In the genomic region with DNA sequence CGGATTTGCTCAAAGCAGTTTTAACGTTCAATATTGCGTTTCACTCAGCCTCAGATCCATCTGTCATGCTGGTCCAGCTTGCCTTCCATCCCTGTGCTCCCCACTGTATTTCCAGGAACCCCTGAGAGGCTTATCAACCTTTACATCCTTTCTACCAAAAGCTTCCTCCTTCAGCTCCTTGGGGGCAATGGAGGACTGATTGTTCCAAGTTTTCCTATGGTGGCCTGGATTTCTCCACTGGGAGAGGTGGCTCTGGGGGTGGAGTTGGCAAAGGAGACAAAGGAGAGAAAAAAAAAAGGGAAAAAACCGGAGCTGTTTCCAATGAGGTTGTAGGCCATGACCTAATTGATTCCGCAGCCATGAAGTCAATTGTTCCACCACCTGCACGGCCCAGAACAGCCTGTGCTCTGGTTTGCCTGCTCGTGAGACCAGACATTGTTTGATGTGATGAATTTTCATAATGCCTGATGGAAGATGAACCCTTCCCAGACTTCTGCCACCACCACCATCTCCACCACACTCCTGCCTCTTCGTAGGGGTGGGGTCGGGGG, we compare ENCODE assay signal across 31 cellular contexts. TPM values are rescaled to one million over a fixed set of nuclear protein-coding genes. Genes with fewer than 3 reads are reported as not detected.
DNase-seq lines count a peak whose midpoint lies in the region; ATAC-seq, FAIRE-seq and TF ChIP-seq lines count a peak whose summit lies in the region.
"Had no signal": no experiment of that assay in that cellular context is flagged by ENCODE, and none has a peak within 500 bp of the region (broad histone marks: within the 10 kb centered on the region; RNA-seq: fewer than 3 reads in every experiment).

No MANE protein-coding gene starts in this region.

- H3K9me3 ChIP-seq in right atrium auricular region = no peaks in the 10 kb centered on the region
- H3K9me3 ChIP-seq in aorta (ENCODE audit: control insufficient read depth, low read length) = no peaks in the 10 kb centered on the region
- H3K9me3 ChIP-seq in H9 (ENCODE audit: control insufficient read depth, low read depth, low read length) = no peaks in the 10 kb centered on the region
- H3K9me3 ChIP-seq: upper lobe of left lung had no signal

- no peaks in the 10 kb centered on the region for H3K36me3 Mint-ChIP-seq in activated CD8-positive, alpha-beta memory T cell treated with anti-CD3 and anti-CD28 coated beads, Interleukin-2, amount 10 ng/mL, durations not matched to agents 7 days and 5 days
- H3K36me3 Mint-ChIP-seq in neural crest cell (ENCODE audit: low read depth) (no peaks in the 10 kb centered on the region), H9 (ENCODE audit: insufficient read depth in 1 of 3, low read depth in 3 of 3) (no peaks in the 10 kb centered on the region)
- H3K36me3 Mint-ChIP-seq in activated CD4-positive, alpha-beta memory T cell treated with anti-CD3 and anti-CD28 coated beads for 36 hours = no peaks in the 10 kb centered on the region
- H3K36me3 Mint-ChIP-seq: CD14-positive monocyte, memory B cell had no signal

- ATAC-seq in activated CD8-positive, alpha-beta memory T cell treated with anti-CD3 and anti-CD28 coated beads, Interleukin-2, amount 10 ng/mL, durations not matched to agents 7 days and 5 days = no peak
- ATAC-seq in aorta (ENCODE audit: low FRiP score) = peak; percentile 70
- ATAC-seq: activated CD4-positive, CD25-positive, alpha-beta regulatory T cell treated with anti-CD3 and anti-CD28 coated beads, Interleukin-2, amount 50 U/mL, for 24 hours; activated CD8-positive, alpha-beta T cell treated with anti-CD3 and anti-CD28 coated beads for 36 hours; HCT116; Panc1 had no signal

- POLR2A ChIA-PET in activated CD4-positive, alpha-beta memory T cell treated with anti-CD3 and anti-CD28 coated beads for 36 hours (lab: Charles Lee) = no interaction called here

- no peak overlapping the region for H3T11ph ChIP-seq in H9 (ENCODE audit: low read length)

- no peak overlapping the region for H3K4me3 Mint-ChIP-seq in activated CD8-positive, alpha-beta memory T cell treated with anti-CD3 and anti-CD28 coated beads, Interleukin-2, amount 10 ng/mL, durations not matched to agents 7 days and 5 days
- H3K4me3 Mint-ChIP-seq in neural crest cell = no peak overlapping the region
- no peak overlapping the region for H3K4me3 Mint-ChIP-seq in activated CD4-positive, alpha-beta memory T cell treated with anti-CD3 and anti-CD28 coated beads for 36 hours
- no peak overlapping the region for H3K4me3 Mint-ChIP-seq in H9
- H3K4me3 Mint-ChIP-seq: activated CD8-positive, alpha-beta T cell treated with anti-CD3 and anti-CD28 coated beads for 36 hours; CD14-positive monocyte; memory B cell had no signal

- intact Hi-C loops in aorta (cut with DNase I) = no loop called here
- intact Hi-C loops in activated CD4-positive, alpha-beta memory T cell treated with anti-CD3 and anti-CD28 coated beads for 36 hours (cut with micrococcal nuclease) = no loop called here

- no peak overlapping the region for H4K91ac ChIP-seq in H9 (ENCODE audit: insufficient read length, low read depth, low read length)

- H2BK5ac ChIP-seq in H9 (ENCODE audit: insufficient read length, low read length) = no peak overlapping the region

- no peak for FAIRE-seq in frontal cortex (lab: Jason Lieb, UNC)

- H3K27me3 ChIP-seq in right atrium auricular region (no peaks in the 10 kb centered on the region), aorta (ENCODE audit: control insufficient read depth in 1 of 2, insufficient read depth in 2 of 2, low read length in 1 of 2) (no peaks in the 10 kb centered on the region), H9 (ENCODE audit: insufficient read depth, low read length) (no peaks in the 10 kb centered on the region)
- H3K27me3 ChIP-seq: brain microvascular endothelial cell, upper lobe of left lung had no signal

- no peak overlapping the region for H2BK15ac ChIP-seq in H9 (ENCODE audit: low read depth, low read length)

- WGBS in aorta, 2 donors = 81 to 85% methylated on average over 9 of the region's 9 CpGs
- no CpG with 5 or more reads among the region's 9 CpGs for WGBS in H9 (ENCODE audit: extremely low coverage, insufficient read length, low lambda C conversion rate)

- peaks cover 16% of the 10 kb centered on the region for H3K27me3 Mint-ChIP-seq in activated CD8-positive, alpha-beta memory T cell treated with anti-CD3 and anti-CD28 coated beads, Interleukin-2, amount 10 ng/mL, durations not matched to agents 7 days and 5 days
- H3K27me3 Mint-ChIP-seq in neural crest cell (ENCODE audit: low read depth) (no peaks in the 10 kb centered on the region), H9 (ENCODE audit: low read depth) (no peaks in the 10 kb centered on the region)
- no peaks in the 10 kb centered on the region for H3K27me3 Mint-ChIP-seq in activated CD4-positive, alpha-beta memory T cell treated with anti-CD3 and anti-CD28 coated beads for 36 hours
- H3K27me3 Mint-ChIP-seq: activated CD8-positive, alpha-beta T cell treated with anti-CD3 and anti-CD28 coated beads for 36 hours had no signal

- no peaks in the 10 kb centered on the region for H3K23me2 ChIP-seq in H9 (ENCODE audit: insufficient read length, low read depth, low read length, poor library complexity, severe bottlenecking)

- H3K18ac ChIP-seq in H9 (ENCODE audit: insufficient read length, low read depth, low read length) = no peak overlapping the region

- no peak overlapping the region for H3K56ac ChIP-seq in H9 (ENCODE audit: insufficient read length, low read depth, low read length)

- H3K4me1 Mint-ChIP-seq in activated CD8-positive, alpha-beta memory T cell treated with anti-CD3 and anti-CD28 coated beads, Interleukin-2, amount 10 ng/mL, durations not matched to agents 7 days and 5 days = no peaks in the 10 kb centered on the region
- H3K4me1 Mint-ChIP-seq in neural crest cell = peaks cover 7% of the 10 kb centered on the region
- no peaks in the 10 kb centered on the region for H3K4me1 Mint-ChIP-seq in activated CD4-positive, alpha-beta memory T cell treated with anti-CD3 and anti-CD28 coated beads for 36 hours (ENCODE audit: low read depth)
- H3K4me1 Mint-ChIP-seq in H9 = peaks cover 2 to 3% of the 10 kb centered on the region in 2 experiments; a peak in 3 of 4 replicates
- H3K4me1 Mint-ChIP-seq: CD14-positive monocyte, memory B cell had no signal

- H3K79me1 ChIP-seq in H9 (ENCODE audit: insufficient read depth, low read depth, low read length, poor library complexity, severe bottlenecking) = no peaks in the 10 kb centered on the region

- H3K4me2 ChIP-seq in H9 (ENCODE audit: insufficient read depth, insufficient read length, low read length) = no peak overlapping the region

- H2BK12ac ChIP-seq in H9 (ENCODE audit: insufficient read length, low read depth, low read length) = no peak overlapping the region

- no peak overlapping the region for H2AK5ac ChIP-seq in H9 (ENCODE audit: insufficient read length, low read length)

- H4K5ac ChIP-seq in H9 (ENCODE audit: insufficient read length, low read depth, low read length) = no peak overlapping the region

- no peak overlapping the region for H3K23ac ChIP-seq in H9 (ENCODE audit: insufficient read length, low read depth, low read length)

- no peak overlapping the region for H3K14ac ChIP-seq in H9 (ENCODE audit: insufficient read depth, low read length)

- H3K9me3 Mint-ChIP-seq in activated CD8-positive, alpha-beta memory T cell treated with anti-CD3 and anti-CD28 coated beads, Interleukin-2, amount 10 ng/mL, durations not matched to agents 7 days and 5 days (ENCODE audit: low read depth) = no peaks in the 10 kb centered on the region
- H3K9me3 Mint-ChIP-seq in neural crest cell = peaks cover 3% of the 10 kb centered on the region
- H3K9me3 Mint-ChIP-seq in activated CD4-positive, alpha-beta memory T cell treated with anti-CD3 and anti-CD28 coated beads for 36 hours = no peaks in the 10 kb centered on the region
- H3K9me3 Mint-ChIP-seq in H9 = no peaks in the 10 kb centered on the region; a peak in 1 of 5 replicates
- H3K9me3 Mint-ChIP-seq: activated CD8-positive, alpha-beta T cell treated with anti-CD3 and anti-CD28 coated beads for 36 hours; activated T-helper 2 cell treated with anti-CD3 and anti-CD28 coated beads, Interferon-gamma antibody, Interleukin-2, Interleukin-4, amounts not matched to agents 10 μg/mL and 5 μg/mL and 100 μg/mL, durations not matched to agents 14 hours and 24 hours and 36 hours; CD14-positive monocyte; memory B cell had no signal

- no peak overlapping the region for H2AFZ ChIP-seq in H9 (ENCODE audit: low read length)

- no peak overlapping the region for H2BK120ac ChIP-seq in H9 (ENCODE audit: low read depth, low read length, poor library complexity, severe bottlenecking)

- H3K27ac ChIP-seq in right atrium auricular region = peak overlapping the region; percentile 77
- no peak overlapping the region for H3K27ac ChIP-seq in aorta (ENCODE audit: low read depth in 1 of 2, low read length in 2 of 2)
- no peak overlapping the region for H3K27ac ChIP-seq in H9 (ENCODE audit: insufficient read length, low read depth, low read length)
- H3K27ac ChIP-seq: 22Rv1, brain microvascular endothelial cell had no signal

- H4K8ac ChIP-seq in H9 (replicated peaks; ENCODE audit: insufficient read length, low read depth, low read length) = no peak overlapping the region

- DNase-seq in activated CD8-positive, alpha-beta memory T cell treated with anti-CD3 and anti-CD28 coated beads, Interleukin-2, amount 10 ng/mL, durations not matched to agents 7 days and 5 days = peak; percentile 21
- DNase-seq in activated CD8-positive, alpha-beta memory T cell treated with anti-CD3 and anti-CD28 coated beads for 24 hours = no peak
- peak; percentile 60 for DNase-seq in right atrium auricular region (ENCODE audit: low spot score)
- DNase-seq in neural crest cell (ENCODE audit: low read depth, low spot score) = no peak
- no peak for DNase-seq in aorta
- no peak for DNase-seq in frontal cortex (ENCODE audit: low spot score in 2 of 2)
- no peak for DNase-seq in activated CD4-positive, alpha-beta memory T cell treated with anti-CD3 and anti-CD28 coated beads for 36 hours
- no peak for DNase-seq in H9
- DNase-seq: activated CD8-positive, alpha-beta T cell treated with anti-CD3 and anti-CD28 coated beads for 36 hours; activated naive CD4-positive, alpha-beta T cell treated with anti-CD3 and anti-CD28 coated beads, Interleukin-2, amount 50 U/mL, for 16 hours; amniotic stem cell; brain microvascular endothelial cell; DMS79 treated with DMSO at 0.1 percent for 48 hours; effector CD4-positive, alpha-beta T cell; GF-D8; kidney glomerular epithelial cell; NCI-H1436; NCI-H2081 treated with DMSO at 0.1 percent for 48 hours; NCI-H2227 treated with DMSO at 0.1 percent for 48 hours; NCI-H69; SHP77 treated with DMSO at 0.1 percent for 48 hours; stimulated activated CD4-positive, alpha-beta T cell treated with anti-CD3 and anti-CD28 coated beads, Interleukin-4, amount 100 ng/mL, for 24 hours; T-helper 2 cell; upper lobe of left lung had no signal

- H3K36me3 ChIP-seq in right atrium auricular region = peaks cover 24% of the 10 kb centered on the region
- peaks cover 0 to 4% of the 10 kb centered on the region in 2 donors for H3K36me3 ChIP-seq in aorta (ENCODE audit: control insufficient read depth in 1 of 2, insufficient read depth in 2 of 2, low read length in 1 of 2)
- H3K36me3 ChIP-seq: brain microvascular endothelial cell had no signal

- no peak overlapping the region for H3K4ac ChIP-seq in H9 (ENCODE audit: low read depth, low read length)

- no peak for TF ChIP-seq CTCF in right atrium auricular region (IDR thresholded peaks at IDR 0.05)
- TF ChIP-seq CTCF in neural crest cell (conservative IDR thresholded peaks at IDR 0.05) = no peak
- no peak for TF ChIP-seq CTCF in H9 (conservative IDR thresholded peaks at IDR 0.05)

- H3K27ac Mint-ChIP-seq in activated CD8-positive, alpha-beta memory T cell treated with anti-CD3 and anti-CD28 coated beads, Interleukin-2, amount 10 ng/mL, durations not matched to agents 7 days and 5 days = no peak overlapping the region
- H3K27ac Mint-ChIP-seq in neural crest cell (ENCODE audit: unreplicated experiment) (peak overlapping the region; percentile 69), H9 (no peak overlapping the region)
- H3K27ac Mint-ChIP-seq in activated CD4-positive, alpha-beta memory T cell treated with anti-CD3 and anti-CD28 coated beads for 36 hours = no peak overlapping the region
- H3K27ac Mint-ChIP-seq: activated CD8-positive, alpha-beta T cell treated with anti-CD3 and anti-CD28 coated beads for 36 hours; activated T-helper 2 cell treated with anti-CD3 and anti-CD28 coated beads, Interferon-gamma antibody, Interleukin-2, Interleukin-4, amounts not matched to agents 10 μg/mL and 5 μg/mL and 100 μg/mL, durations not matched to agents 14 hours and 24 hours and 36 hours; memory B cell had no signal

- no peak overlapping the region for H3K9ac ChIP-seq in H9 (ENCODE audit: extremely low read depth, insufficient read length, low read length)

- H3K4me1 ChIP-seq in right atrium auricular region = peaks cover 0 to 38% of the 10 kb centered on the region in 2 donors
- no peaks in the 10 kb centered on the region for H3K4me1 ChIP-seq in aorta (ENCODE audit: control insufficient read depth in 1 of 2, insufficient read depth in 2 of 2, low read length in 2 of 2)
- H3K4me1 ChIP-seq in H9 (ENCODE audit: insufficient read depth, low read length) = no peaks in the 10 kb centered on the region

- CTCF ChIA-PET in activated CD8-positive, alpha-beta memory T cell treated with anti-CD3 and anti-CD28 coated beads, Interleukin-2, amount 10 ng/mL, durations not matched to agents 7 days and 5 days (lab: Charles Lee) = no interaction called here
- CTCF ChIA-PET in activated CD4-positive, alpha-beta memory T cell treated with anti-CD3 and anti-CD28 coated beads for 36 hours (lab: Charles Lee) = no interaction called here

- H2BK20ac ChIP-seq in H9 (ENCODE audit: low read depth, low read length, poor library complexity, severe bottlenecking) = no peak overlapping the region

- H3K4me3 ChIP-seq in right atrium auricular region (no peak overlapping the region), aorta (ENCODE audit: low read length in 2 of 2) (no peak overlapping the region)
- H3K4me3 ChIP-seq: upper lobe of left lung had no signal

- no peaks in the 10 kb centered on the region for H3K79me2 ChIP-seq in H9 (ENCODE audit: insufficient read depth, low read length)

- H4K20me1 ChIP-seq in H9 (ENCODE audit: control insufficient read depth, insufficient read depth, insufficient read length) = no peaks in the 10 kb centered on the region

RNA-seq across cellular contexts. Expression of a gene that starts 54.1 kb away (rescaled TPM):
- under 1 TPM in 1 of 2 experiments, not detected in 1; 0.21 TPM for total RNA-seq in activated CD8-positive, alpha-beta memory T cell treated with anti-CD3 and anti-CD28 coated beads, Interleukin-2, amount 10 ng/mL, durations not matched to agents 7 days and 5 days
- total RNA-seq in right atrium auricular region = 100 to 1,000 TPM; 109 to 145 TPM
- total RNA-seq in neural crest cell = 2.4 and 3.0 TPM in 2 replicates
- total RNA-seq in aorta = 10 to 100 TPM; 44.4 to 46.0 TPM
- polyA plus RNA-seq in aorta = 10 to 100 TPM; 15.8 to 33.1 TPM
- 10.6 TPM for total RNA-seq in frontal cortex
- total RNA-seq in activated CD4-positive, alpha-beta memory T cell treated with anti-CD3 and anti-CD28 coated beads for 36 hours = under 1 TPM; 0.10 to 0.24 TPM
- 0.20 and 0.29 TPM in 2 replicates for total RNA-seq in H9 (2021)
- total RNA-seq: activated CD8-positive, alpha-beta T cell treated with anti-CD3 and anti-CD28 coated beads for 36 hours; activated T-helper 2 cell treated with anti-CD3 and anti-CD28 coated beads, Interferon-gamma antibody, Interleukin-2, Interleukin-4, amounts not matched to agents 10 μg/mL and 5 μg/mL and 100 μg/mL, durations not matched to agents 14 hours and 24 hours and 36 hours had no signal

Comparison
In these comparisons a context has a peak if more than half of its experiments do, and no peak if none do; other contexts are left out.
1. DNase-seq: peak in activated CD8-positive, alpha-beta memory T cell treated with anti-CD3 and anti-CD28 coated beads, Interleukin-2, amount 10 ng/mL, durations not matched to agents 7 days and 5 days (single experiment) and right atrium auricular region (single experiment); none in activated CD8-positive, alpha-beta memory T cell treated with anti-CD3 and anti-CD28 coated beads for 24 hours (single experiment), neural crest cell (single experiment), aorta (0 of 2), frontal cortex (0 of 2), activated CD4-positive, alpha-beta memory T cell treated with anti-CD3 and anti-CD28 coated beads for 36 hours (single experiment) and H9 (single experiment).
2. H3K27ac ChIP-seq: peak in right atrium auricular region (2 of 2); none in aorta (0 of 2) and H9 (single experiment).